ENCODE assay signal across 1 cellular context in the genomic region with DNA sequence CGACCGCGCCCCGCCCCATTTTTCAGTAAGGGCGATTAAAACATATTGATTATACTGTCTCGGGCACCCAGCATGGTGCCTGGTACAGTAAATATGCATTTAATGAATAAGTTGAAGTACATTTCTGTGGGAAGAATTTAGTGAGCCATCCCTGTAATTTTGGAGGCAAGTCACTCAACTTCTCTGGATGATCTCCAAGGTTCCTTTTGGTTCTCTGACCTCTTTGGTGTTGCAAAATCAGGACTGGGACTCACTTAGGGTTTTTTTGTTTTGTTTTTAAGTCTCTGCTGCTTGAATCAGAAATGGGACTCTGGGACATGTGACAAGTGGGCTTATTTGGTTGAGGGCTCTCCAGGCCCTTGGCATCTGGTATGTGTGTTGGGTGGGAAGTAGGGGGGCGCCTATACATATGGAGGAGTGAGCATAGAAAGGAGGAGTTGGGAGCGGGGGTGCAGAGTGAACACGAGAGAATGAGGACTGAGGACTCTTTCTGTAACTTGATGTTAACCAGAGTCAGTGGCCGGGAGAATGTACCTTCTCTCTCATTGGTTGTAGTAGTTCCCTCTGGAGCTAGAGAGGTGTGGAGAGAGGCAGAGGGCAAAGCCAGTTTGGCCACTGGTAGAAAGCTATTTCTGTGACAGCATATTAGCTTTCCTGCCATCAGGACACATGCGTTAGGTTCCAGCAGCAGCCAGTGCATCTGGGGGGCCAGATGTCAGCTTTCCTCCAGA.
TF ChIP-seq lines count a peak whose summit lies in the region.

No MANE protein-coding gene starts in this region.

TF ChIP-seq in endothelial cell of umbilical vein, 7 proteins besides CTCF, POLR2A, EP300 and RAD21:
- TF ChIP-seq MYC (IDR thresholded peaks at IDR 0.05; ENCODE audit: low read depth, low read length) (no peak), GATA2 (IDR thresholded peaks at IDR 0.05; ENCODE audit: insufficient read depth, insufficient read length, low read depth, low read length) (no peak), POLR2AphosphoS5 (IDR thresholded peaks at IDR 0.05; ENCODE audit: insufficient read depth, low read depth, low read length) (no peak), FOS (IDR thresholded peaks at IDR 0.05; ENCODE audit: borderline replicate concordance, insufficient read depth, low read length) (no peak), JUN (IDR thresholded peaks at IDR 0.05; ENCODE audit: borderline replicate concordance, insufficient read depth, insufficient read length, low read depth) (no peak), EZH2 (IDR thresholded peaks at IDR 0.05; ENCODE audit: borderline replicate concordance, low read depth, low read length, severe bottlenecking) (no peak)
- TF ChIP-seq, protein P1, sequence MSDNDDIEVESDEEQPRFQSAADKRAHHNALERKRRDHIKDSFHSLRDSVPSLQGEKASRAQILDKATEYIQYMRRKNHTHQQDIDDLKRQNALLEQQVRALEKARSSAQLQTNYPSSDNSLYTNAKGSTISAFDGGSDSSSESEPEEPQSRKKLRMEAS (IDR thresholded peaks at IDR 0.05; ENCODE audit: insufficient read depth, insufficient read length), result no peak
